In the genomic region with DNA sequence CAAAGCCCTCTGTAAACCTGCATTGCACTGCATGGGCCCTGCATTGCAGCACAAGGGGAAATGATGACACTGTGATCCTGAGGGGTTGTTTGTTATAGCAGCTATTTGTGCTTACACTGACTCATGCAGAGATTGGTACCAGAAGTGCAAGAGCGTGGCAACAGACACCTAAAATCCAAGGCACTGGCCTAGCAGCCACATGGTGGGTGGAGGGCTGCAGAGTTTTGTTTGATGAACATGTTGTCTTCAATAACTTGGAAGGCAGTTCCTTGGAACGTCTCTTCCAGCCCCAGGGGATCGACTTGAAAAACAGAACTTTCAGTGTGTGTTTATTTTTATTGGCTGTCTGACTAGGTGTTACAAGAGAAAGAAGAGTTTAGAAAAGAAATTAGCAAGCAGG, we compare ENCODE assay signal across 17 cellular contexts. TPM values are rescaled to one million over a fixed set of nuclear protein-coding genes. Genes with fewer than 3 reads are reported as not detected.
DNase-seq lines count a peak whose midpoint lies in the region; ATAC-seq and TF ChIP-seq lines count a peak whose summit lies in the region.
"Had no signal": no experiment of that assay in that cellular context is flagged by ENCODE, and none has a peak within 500 bp of the region (broad histone marks: within the 10 kb centered on the region; RNA-seq: fewer than 3 reads in every experiment).

No MANE protein-coding gene starts in this region.

- no peaks in the 10 kb centered on the region for H3F3A ChIP-seq in PC-3 (ENCODE audit: low read length, unreplicated experiment)

- H3K79me2 ChIP-seq in PC-3 (ENCODE audit: low read length) = no peaks in the 10 kb centered on the region

- H3K27me3 Mint-ChIP-seq in brain = peaks cover 8% of the 10 kb centered on the region

- no TSS peak for BruUV-seq in PC-3 (replicated peaks; lab: Mats Ljungman, UMichigan)

- no peak for ATAC-seq in Right ventricle myocardium inferior
- ATAC-seq in HG03342 (IDR thresholded peaks at IDR 0.05; ENCODE audit: unreplicated experiment) = no peak
- no peak for ATAC-seq in PC-3

- H2AFZ ChIP-seq in PC-3 (ENCODE audit: low read length) = no peak overlapping the region

- H3K9ac ChIP-seq in PC-3 (ENCODE audit: low read length) = no peak overlapping the region

- H3K9me2 ChIP-seq in PC-3 (replicated peaks; ENCODE audit: low read length) = no peaks in the 10 kb centered on the region

- no peak overlapping the region for H3K4me2 ChIP-seq in PC-3 (ENCODE audit: low read length)

- H3K27ac ChIP-seq in left ventricle myocardium inferior (replicated peaks) (peak overlapping the region; percentile 89), uterus (peak overlapping the region; percentile 75 to 79), PC-3 (ENCODE audit: low read length) (no peak overlapping the region), caudate nucleus (ENCODE audit: low read depth, low read length) (no peak overlapping the region)

- DNase-seq in left ventricle myocardium inferior = no peak
- no peak for DNase-seq in Right ventricle myocardium inferior (ENCODE audit: missing footprints)
- DNase-seq in mesenteric fat pad (ENCODE audit: low spot score) = peak; percentile 37
- DNase-seq in uterus = peak in 1 of 2 donors; percentile 12
- no peak for DNase-seq in PC-3
- no peak for DNase-seq in caudate nucleus (lab: John Stamatoyannopoulos, UW)
- DNase-seq: activated CD4-positive, CD25-positive, alpha-beta regulatory T cell; cerebellar nuclear complex; Karpas-422; NCI-H1436 treated with DMSO at 0.1 percent for 48 hours; NCI-H510A had no signal

- TF ChIP-seq CTCF in left ventricle myocardium inferior (IDR thresholded peaks at IDR 0.05; ENCODE audit: borderline replicate concordance) = no peak
- TF ChIP-seq CTCF in brain (conservative IDR thresholded peaks at IDR 0.05) = no peak
- TF ChIP-seq CTCF in uterus (IDR thresholded peaks at IDR 0.05) = no peak
- no peak for TF ChIP-seq CTCF in PC-3 (conservative IDR thresholded peaks at IDR 0.05; ENCODE audit: low read depth, low read length)

- H3K4me1 ChIP-seq in left ventricle myocardium inferior (peaks cover 58% of the 10 kb centered on the region), uterus (peaks cover 8 to 11% of the 10 kb centered on the region in 2 donors), PC-3 (ENCODE audit: insufficient read depth, low read length) (peaks cover 13% of the 10 kb centered on the region)

- no peaks in the 10 kb centered on the region for H4K20me1 ChIP-seq in PC-3 (ENCODE audit: low read length)

- POLR2A ChIA-PET in PC-3 (lab: Charles Lee; ENCODE audit: unreplicated experiment) = no interaction called here

- peaks cover 13 to 40% (median 31%) of the 10 kb centered on the region in 5 experiments for H3K9me3 Mint-ChIP-seq in brain

- H3K4me1 Mint-ChIP-seq in brain = peaks cover 32% of the 10 kb centered on the region

- H3K27ac Mint-ChIP-seq in brain = peak overlapping the region; percentile 0 to 77 (median 13)
- H3K27ac Mint-ChIP-seq: activated naive CD8-positive, alpha-beta T cell had no signal

- intact Hi-C loops in left ventricle myocardium inferior (cut with micrococcal nuclease) (no loop called here), Right ventricle myocardium inferior (cut with DNase I) (no loop called here), uterus (cut with DNase I; ENCODE audit: low total_unique reads) (no loop called here), PC-3 (cut with micrococcal nuclease) (no loop called here)

- no peaks in the 10 kb centered on the region for H3K36me3 Mint-ChIP-seq in brain

- CTCF ChIA-PET in PC-3 (lab: Charles Lee) = no interaction called here

- H3K4me3 Mint-ChIP-seq in brain = peak overlapping the region in 1 of 5 experiments; percentile 7
- H3K4me3 Mint-ChIP-seq: activated naive CD8-positive, alpha-beta T cell had no signal

- TF ChIP-seq POLR2A in uterus (IDR thresholded peaks at IDR 0.05) = no peak

- H3K4me3 ChIP-seq in left ventricle myocardium inferior = no peak overlapping the region
- H3K4me3 ChIP-seq in uterus = no peak overlapping the region
- no peak overlapping the region for H3K4me3 ChIP-seq in PC-3 (ENCODE audit: low read length)

- H3K36me3 ChIP-seq in left ventricle myocardium inferior (no peaks in the 10 kb centered on the region), uterus (no peaks in the 10 kb centered on the region), PC-3 (ENCODE audit: low read depth, low read length) (no peaks in the 10 kb centered on the region)

- H3K27me3 ChIP-seq in left ventricle myocardium inferior (ENCODE audit: low read depth) (no peaks in the 10 kb centered on the region), uterus (no peaks in the 10 kb centered on the region), PC-3 (ENCODE audit: low read length) (no peaks in the 10 kb centered on the region)

- H3K9me3 ChIP-seq in left ventricle myocardium inferior (replicated peaks) (peaks cover 28% of the 10 kb centered on the region), uterus (no peaks in the 10 kb centered on the region), PC-3 (ENCODE audit: low read length) (no peaks in the 10 kb centered on the region)

RNA-seq across cellular contexts. Expression of a gene that starts 14.5 kb away (rescaled TPM):
- total RNA-seq in left ventricle myocardium inferior (not detected), Right ventricle myocardium inferior (not detected), mesenteric fat pad (1.2 TPM), uterus (under 1 TPM in 1 of 4 donors, not detected in 3; 0.49 TPM), PC-3 (2014; rRNA removed) (not detected in 2 replicates)
- polyA plus RNA-seq in brain (ENCODE audit: insufficient read depth, low read depth, low replicate concordance) = not detected
- total RNA-seq: endothelial cell of umbilical vein, myocyte, pulmonary artery endothelial cell had no signal
- polyA plus RNA-seq: endothelial cell of umbilical vein had no signal

RNA-seq across cellular contexts. Expression of a gene that starts 22.6 kb away (rescaled TPM):
- 2.9 TPM for total RNA-seq in left ventricle myocardium inferior
- 5.7 TPM for total RNA-seq in Right ventricle myocardium inferior
- 2.5 TPM for polyA plus RNA-seq in brain (ENCODE audit: insufficient read depth, low read depth, low replicate concordance)
- total RNA-seq in mesenteric fat pad = 27.9 TPM
- 10 to 100 TPM in 1 of 4 donors, 1 to 10 TPM in 2, under 1 TPM in 1; 0.26 to 13.8 (median 4.4) TPM for total RNA-seq in uterus
- not detected in 2 replicates for total RNA-seq in PC-3 (2014; rRNA removed)
- total RNA-seq: endothelial cell of umbilical vein, myocyte, pulmonary artery endothelial cell had no signal
- polyA plus RNA-seq: endothelial cell of umbilical vein had no signal

Comparison
In these comparisons a context has a peak if more than half of its experiments do, and no peak if none do; other contexts are left out.
1. H3K27ac ChIP-seq: peak in left ventricle myocardium inferior (single experiment) and uterus (2 of 2); none in PC-3 (single experiment) and caudate nucleus (single experiment).